Comparison of ENCODE assay signal across 18 cellular contexts in the genomic region with DNA sequence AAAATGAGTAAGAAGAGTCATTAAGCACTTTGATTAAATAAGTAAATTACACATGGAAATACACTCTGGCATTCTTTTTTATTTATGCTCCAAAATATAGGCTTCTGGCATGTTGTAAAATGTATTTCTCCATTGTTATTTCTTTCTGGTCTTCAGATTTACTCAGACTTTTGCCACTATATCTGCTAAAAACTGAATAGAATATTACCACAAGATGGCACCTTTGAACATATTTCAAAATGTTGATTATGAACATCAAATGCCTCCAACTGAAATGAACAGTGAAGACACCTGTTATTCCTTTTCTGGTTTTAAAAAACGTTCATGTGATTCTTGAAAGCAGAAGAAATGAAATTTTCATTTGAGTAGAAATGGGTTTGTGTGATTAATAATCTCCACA. TPM values are rescaled to one million over a fixed set of nuclear protein-coding genes. Genes with fewer than 3 reads are reported as not detected.
DNase-seq lines count a peak whose midpoint lies in the region; ATAC-seq, FAIRE-seq and TF ChIP-seq lines count a peak whose summit lies in the region.
"Had no signal": no experiment of that assay in that cellular context is flagged by ENCODE, and none has a peak within 500 bp of the region (broad histone marks: within the 10 kb centered on the region; RNA-seq: fewer than 3 reads in every experiment).

No MANE protein-coding gene starts in this region.

- H3K4me3 ChIP-seq in A549 (no peak overlapping the region), endothelial cell of umbilical vein (replicated peaks in 1 of 3; ENCODE audit: insufficient read depth in 1 of 3, low read depth in 1 of 3, low read length in 3 of 3) (no peak overlapping the region)
- H3K4me3 ChIP-seq: heart left ventricle, MG63, mucosa of descending colon, suprapubic skin had no signal

- no peak overlapping the region for H2AFZ ChIP-seq in endothelial cell of umbilical vein (ENCODE audit: low read depth, low read length)

- TF ChIP-seq CTCF in A549 (IDR thresholded peaks at IDR 0.05), result peak; percentile 57
- TF ChIP-seq CTCF in D721Med (IDR thresholded peaks at IDR 0.05; ENCODE audit: insufficient read depth, missing control alignments), result peak; percentile 22
- no peak for TF ChIP-seq CTCF in endothelial cell of umbilical vein (IDR thresholded peaks at IDR 0.05; ENCODE audit: extremely low read depth in 1 of 2, insufficient read depth in 1 of 2, low read depth in 1 of 2, low read length in 2 of 2)
- no peak for TF ChIP-seq CTCF in mesothelial cell of epicardium (IDR thresholded peaks at IDR 0.05; ENCODE audit: unreplicated experiment)

- no peaks in the 10 kb centered on the region for H3K36me3 Mint-ChIP-seq in mesothelial cell of epicardium

- TF ChIP-seq POLR2A in A549 (IDR thresholded peaks at IDR 0.05; ENCODE audit: low read length) (no peak), endothelial cell of umbilical vein (IDR thresholded peaks at IDR 0.05; ENCODE audit: low read depth, low read length) (no peak)

- peaks cover 5% of the 10 kb centered on the region for H3K9me3 Mint-ChIP-seq in mesothelial cell of epicardium

- intact Hi-C loops in endothelial cell of umbilical vein (cut with micrococcal nuclease), result loop anchor here (5.0 kb wide), 1 partner anchor 545 kb away; no protein-coding TSS in a partner anchor

- ATAC-seq in A549, result peak in 1 of 2 experiments; percentile 42; a peak in 1 of 6 replicates
- ATAC-seq in GM19397 (IDR thresholded peaks at IDR 0.05; ENCODE audit: unreplicated experiment), result no peak
- ATAC-seq: heart left ventricle, mucosa of descending colon had no signal

- no peaks in the 10 kb centered on the region for H3K36me3 ChIP-seq in endothelial cell of umbilical vein (ENCODE audit: control insufficient read depth in 2 of 2, extremely low read depth in 1 of 2, insufficient read depth in 2 of 2, low read length in 2 of 2)
- H3K36me3 ChIP-seq: heart left ventricle, MG63, suprapubic skin had no signal

- no peaks in the 10 kb centered on the region for H3K9me3 ChIP-seq in A549
- no peaks in the 10 kb centered on the region for H3K9me3 ChIP-seq in endothelial cell of umbilical vein (replicated peaks; ENCODE audit: control insufficient read depth, insufficient read depth, low read length)
- H3K9me3 ChIP-seq: heart left ventricle, mucosa of descending colon, suprapubic skin had no signal

- H3K4me3 Mint-ChIP-seq in mesothelial cell of epicardium, result no peak overlapping the region

- POLR2A ChIA-PET in A549 (lab: Yijun Ruan, JAX) (no interaction called here), endothelial cell of umbilical vein (lab: Charles Lee) (no interaction called here)

- no peaks in the 10 kb centered on the region for H3K27me3 Mint-ChIP-seq in mesothelial cell of epicardium (ENCODE audit: low read depth)
- H3K27me3 Mint-ChIP-seq: progenitor cell of endocrine pancreas had no signal

- no peaks in the 10 kb centered on the region for H3K79me2 ChIP-seq in endothelial cell of umbilical vein (ENCODE audit: control insufficient read depth, insufficient read depth, low read length)

- no peak overlapping the region for H3K27ac ChIP-seq in A549
- H3K27ac ChIP-seq in endothelial cell of umbilical vein (ENCODE audit: insufficient read depth, low read depth, low read length), result no peak overlapping the region
- H3K27ac ChIP-seq: heart left ventricle, suprapubic skin had no signal

- H3K4me2 ChIP-seq in A549 (no peak overlapping the region), endothelial cell of umbilical vein (ENCODE audit: insufficient read depth, low read length) (no peak overlapping the region)

- H3K9me1 ChIP-seq in endothelial cell of umbilical vein (replicated peaks; ENCODE audit: control insufficient read depth, extremely low read depth, insufficient read depth, low read length), result no peaks in the 10 kb centered on the region

- H3K4me1 Mint-ChIP-seq in mesothelial cell of epicardium, result peaks cover 42% of the 10 kb centered on the region

- TF ChIP-seq RAD21 in A549 (conservative IDR thresholded peaks at IDR 0.05 in 1 of 2, IDR thresholded peaks at IDR 0.05 in 1 of 2), result peak; percentile 47 to 52

- H4K20me1 ChIP-seq in endothelial cell of umbilical vein (replicated peaks; ENCODE audit: control insufficient read depth, extremely low read depth, insufficient read depth, low read length), result no peaks in the 10 kb centered on the region

- no peak for FAIRE-seq in A549 (lab: Jason Lieb, UNC)
- no peak for FAIRE-seq in D721Med (lab: Jason Lieb, UNC)
- FAIRE-seq in endothelial cell of umbilical vein (lab: Jason Lieb, UNC), result no peak

- H3K27ac Mint-ChIP-seq in mesothelial cell of epicardium, result no peak overlapping the region
- H3K27ac Mint-ChIP-seq: progenitor cell of endocrine pancreas had no signal

- H3K9ac ChIP-seq in endothelial cell of umbilical vein (replicated peaks; ENCODE audit: extremely low read depth, insufficient read depth, low read length), result no peak overlapping the region

- WGBS in A549 (ENCODE audit: missing lambda C conversion rate), result 2% methylated on average over 1 of the region's 1 CpG

- no peak for TF ChIP-seq EP300 in A549 (IDR thresholded peaks at IDR 0.05)

- DNase-seq in A549 (ENCODE audit: low read depth in 1 of 2, low spot score in 1 of 2) (no peak), D721Med (ENCODE audit: insufficient read length, low spot score) (no peak), NCI-H526 treated with DMSO at 0.1 percent for 48 hours (lab: John Stamatoyannopoulos, UW) (peak; percentile 10), endothelial cell of umbilical vein (ENCODE audit: low read depth, low spot score) (peak; percentile 8), mesothelial cell of epicardium (ENCODE audit: low spot score in 2 of 2, unreplicated experiment in 2 of 2) (no peak), activated T-cell treated with anti-CD3 and anti-CD28 coated beads for 4 hours (no peak)
- DNase-seq: activated CD4-positive, alpha-beta T cell treated with anti-CD3 and anti-CD28 coated beads, Interleukin-2, amount 50 U/mL, for 48 hours; GF-D8; heart left ventricle; MG63; mucosa of descending colon; NCI-H510A; SIG-M5 had no signal

- dilution Hi-C loops in endothelial cell of umbilical vein (cut with MboI; ENCODE audit: extremely low pct_ligation_motif_present, low sequenced_read_pairs), result no loop called here

- H3K4me1 ChIP-seq in A549 (no peaks in the 10 kb centered on the region; the same call in 2 of the 3 replicates), endothelial cell of umbilical vein (ENCODE audit: control insufficient read depth, extremely low read depth, insufficient read depth, low read length) (peaks cover 15% of the 10 kb centered on the region)

- H3K27me3 ChIP-seq in endothelial cell of umbilical vein (ENCODE audit: control insufficient read depth in 2 of 2, insufficient read depth in 2 of 2, low read length in 2 of 2), result no peaks in the 10 kb centered on the region
- H3K27me3 ChIP-seq: heart left ventricle, suprapubic skin had no signal

- BruUV-seq in endothelial cell of umbilical vein (replicated peaks; lab: Mats Ljungman, UMichigan), result no TSS peak

- CTCF ChIA-PET in A549 (lab: Yijun Ruan, JAX), result interaction anchor here (1.0 to 4.1 kb wide), 3 partner anchors 164 to 372 kb away, joined by 3 to 40 read pairs (median 5); no protein-coding TSS in a partner anchor
- CTCF ChIA-PET in endothelial cell of umbilical vein (lab: Charles Lee), result interaction anchor here (1.0 to 7.2 kb wide), 2 partner anchors 11 to 19 kb away, joined by 3 to 82 read pairs; no protein-coding TSS in a partner anchor

TF ChIP-seq in A549, 52 proteins besides CTCF, POLR2A, EP300 and RAD21:
- no peak for TF ChIP-seq NR3C1 (IDR thresholded peaks at IDR 0.05)
- peak; percentile 55 for TF ChIP-seq SMC3 (IDR thresholded peaks at IDR 0.05)

TF ChIP-seq in endothelial cell of umbilical vein, 7 proteins besides CTCF, POLR2A, EP300 and RAD21 (continues in another document):
- TF ChIP-seq FOS (IDR thresholded peaks at IDR 0.05; ENCODE audit: borderline replicate concordance, insufficient read depth, low read length) (no peak), GATA2 (IDR thresholded peaks at IDR 0.05; ENCODE audit: insufficient read depth, insufficient read length, low read depth, low read length) (no peak), JUN (IDR thresholded peaks at IDR 0.05; ENCODE audit: borderline replicate concordance, insufficient read depth, insufficient read length, low read depth) (no peak), POLR2AphosphoS5 (IDR thresholded peaks at IDR 0.05; ENCODE audit: insufficient read depth, low read depth, low read length) (no peak)

RNA-seq across cellular contexts. Expression of gene TYRP1, which starts 23.6 kb away (rescaled TPM):
- 0.12 and 0.17 TPM in 2 replicates for polyA plus RNA-seq in A549 (2011; rRNA removed)
- not detected in 2 replicates for polyA plus RNA-seq in A549 (2012; cell fraction: cytosol; rRNA removed)
- not detected in 2 replicates for polyA plus RNA-seq in A549 (2012; cell fraction: nucleus; rRNA removed)
- polyA plus RNA-seq in A549 (2017; fragmentation: RNase III; extraction: RNeasy Plus Mini Kit Qiagen cat#74134 plus additional on column Dnase treatment), result 0.12 TPM in 2 of 3 replicates, not detected in the other
- not detected in 2 replicates for polyA minus RNA-seq in A549 (2011; rRNA and poly(A)+ RNA removed)
- total RNA-seq in endothelial cell of umbilical vein, result not detected in 2 replicates
- polyA plus RNA-seq in endothelial cell of umbilical vein, result 0.40 and 0.63 TPM in 2 replicates
- polyA plus RNA-seq in endothelial cell of umbilical vein (2011; cell fraction: cytosol; rRNA removed), result 0.35 and 0.39 TPM in 2 replicates
- 0.63 and 0.88 TPM in 2 replicates for polyA plus RNA-seq in endothelial cell of umbilical vein (2011; cell fraction: nucleus; rRNA removed)
- 0.46 and 0.68 TPM in 2 replicates for polyA plus RNA-seq in endothelial cell of umbilical vein (2012)
- 0.87 and 1.7 TPM in 2 replicates for polyA minus RNA-seq in endothelial cell of umbilical vein
- polyA minus RNA-seq in endothelial cell of umbilical vein (2011; cell fraction: cytosol; rRNA and poly(A)+ RNA removed), result not detected
- 0.19 and 0.87 TPM in 2 replicates for polyA minus RNA-seq in endothelial cell of umbilical vein (2011; cell fraction: nucleus; rRNA and poly(A)+ RNA removed)
- total RNA-seq in mesothelial cell of epicardium, result 0.42 to 1.0 TPM (median 0.64 TPM) in 3 replicates
- total RNA-seq: epithelial cell of proximal tubule, kidney epithelial cell, progenitor cell of endocrine pancreas had no signal

RNA-seq across cellular contexts. Expression of gene LURAP1L, which starts 58.0 kb away (rescaled TPM):
- 52.4 and 61.4 TPM in 2 replicates for polyA plus RNA-seq in A549 (2011; rRNA removed)
- 14.5 and 16.9 TPM in 2 replicates for polyA plus RNA-seq in A549 (2012; cell fraction: cytosol; rRNA removed)
- polyA plus RNA-seq in A549 (2012; cell fraction: nucleus; rRNA removed), result 23.0 and 32.1 TPM in 2 replicates
- 15.6 to 24.4 TPM (median 23.9 TPM) in 3 replicates for polyA plus RNA-seq in A549 (2017; fragmentation: RNase III; extraction: RNeasy Plus Mini Kit Qiagen cat#74134 plus additional on column Dnase treatment)
- polyA minus RNA-seq in A549 (2011; rRNA and poly(A)+ RNA removed), result 70.0 and 83.0 TPM in 2 replicates
- 1.3 and 3.3 TPM in 2 replicates for total RNA-seq in endothelial cell of umbilical vein
- polyA plus RNA-seq in endothelial cell of umbilical vein, result 1.4 and 1.5 TPM in 2 replicates
- polyA plus RNA-seq in endothelial cell of umbilical vein (2011; cell fraction: cytosol; rRNA removed), result 1.2 and 1.3 TPM in 2 replicates
- polyA plus RNA-seq in endothelial cell of umbilical vein (2011; cell fraction: nucleus; rRNA removed), result 3.0 TPM in 2 replicates
- polyA plus RNA-seq in endothelial cell of umbilical vein (2012), result 1.4 and 1.8 TPM in 2 replicates
- polyA minus RNA-seq in endothelial cell of umbilical vein, result 2.4 and 3.0 TPM in 2 replicates
- polyA minus RNA-seq in endothelial cell of umbilical vein (2011; cell fraction: cytosol; rRNA and poly(A)+ RNA removed), result 3.5 TPM
- polyA minus RNA-seq in endothelial cell of umbilical vein (2011; cell fraction: nucleus; rRNA and poly(A)+ RNA removed), result 4.7 and 5.1 TPM in 2 replicates
- 31.2 to 33.9 TPM (median 32.7 TPM) in 3 replicates for total RNA-seq in mesothelial cell of epicardium

Comparison
In these comparisons a context has a peak if more than half of its experiments do, and no peak if none do; other contexts are left out.
1. DNase-seq: peak in NCI-H526 treated with DMSO at 0.1 percent for 48 hours (single experiment) and endothelial cell of umbilical vein (single experiment); none in A549 (0 of 2), D721Med (single experiment), mesothelial cell of epicardium (0 of 2) and activated T-cell treated with anti-CD3 and anti-CD28 coated beads for 4 hours (single experiment).
2. CTCF ChIP-seq: peak in A549 (single experiment) and D721Med (single experiment); none in endothelial cell of umbilical vein (0 of 2) and mesothelial cell of epicardium (single experiment).